Comparison of ENCODE assay signal across 8 cellular contexts in the genomic region with DNA sequence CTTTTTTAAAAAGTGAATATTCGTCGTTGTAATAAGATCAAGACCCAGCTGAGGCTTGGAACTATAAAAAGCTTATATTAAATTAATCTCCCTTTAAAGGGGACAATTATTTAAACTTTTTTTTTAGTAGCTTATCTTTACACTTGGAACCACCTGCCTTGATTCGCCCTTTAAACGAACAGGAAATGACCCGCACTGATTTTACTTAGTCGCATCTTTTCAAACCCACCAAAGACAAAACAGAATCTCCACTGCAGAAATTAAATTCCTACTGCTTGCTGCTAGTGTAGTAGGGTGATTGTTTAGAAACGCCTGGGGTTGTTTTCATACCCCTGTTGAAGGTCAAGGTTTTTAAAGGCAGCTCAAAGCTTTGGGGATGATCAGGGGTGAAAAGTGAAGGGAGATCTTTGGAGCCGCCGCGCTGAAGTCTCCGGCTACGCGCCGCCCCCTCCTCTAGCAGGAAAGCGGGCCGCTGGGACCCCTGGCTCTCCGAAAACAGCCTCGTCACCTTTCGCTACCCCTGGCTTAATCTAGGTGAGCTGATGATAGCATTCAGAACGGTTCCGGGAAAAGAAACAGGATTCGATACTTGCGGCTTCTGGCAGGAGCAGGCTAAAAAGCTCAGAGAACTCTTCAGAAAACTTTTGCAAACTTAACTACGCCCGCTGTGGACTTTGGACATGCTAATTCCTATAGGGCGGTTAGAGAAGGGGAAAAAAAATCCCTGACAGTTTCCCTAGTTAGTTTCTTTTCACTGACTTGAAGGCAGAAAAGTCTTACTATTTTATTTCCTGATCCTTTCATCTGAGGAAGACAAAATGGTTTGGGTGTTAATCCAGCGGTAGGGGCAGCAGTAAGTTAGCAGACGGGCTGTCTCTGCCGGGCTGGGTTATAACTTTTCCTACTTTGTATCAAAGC.
DNase-seq lines count a peak whose midpoint lies in the region; ATAC-seq, FAIRE-seq and TF ChIP-seq lines count a peak whose summit lies in the region.

No MANE protein-coding gene starts in this region.

- H3K4me3 ChIP-seq in A549 (peak overlapping the region; percentile 72), iPS-20b (ENCODE audit: low read length) (peak overlapping the region; percentile 59)

- H3K27ac ChIP-seq in A549 (peak overlapping the region; percentile 93 to 100), iPS-20b (ENCODE audit: low read length) (no peak overlapping the region)

- peaks cover 96% of the 10 kb centered on the region for H3K27me3 ChIP-seq in iPS-20b (ENCODE audit: insufficient read depth, low read length)

- POLR2A ChIA-PET in A549 (lab: Yijun Ruan, JAX) = interaction anchor here (0.5 to 4.9 kb wide), 8 partner anchors 50 to 1188 kb away, joined by 3 to 70 read pairs (median 5); no protein-coding TSS in a partner anchor

- no peak for FAIRE-seq in A549 (lab: Jason Lieb, UNC)

- H3K27ac Mint-ChIP-seq in activated T-helper 17 cell treated with anti-CD3 and anti-CD28 coated beads, Interleukin-2, amount 50 U/mL, for 72 hours = peak overlapping the region; percentile 100
- peak overlapping the region; percentile 100 for H3K27ac Mint-ChIP-seq in stimulated activated naive B cell treated with anti-CD40 and anti-IgM and Interleukin-4, amounts not matched to agents 10 μg/mL and 1 μg/mL and 100 μg/mL, for 72 hours

- TF ChIP-seq POLR2A in A549 (IDR thresholded peaks at IDR 0.05; ENCODE audit: low read length) = no peak

- CTCF ChIA-PET in A549 (lab: Yijun Ruan, JAX) = interaction anchor here (0.7 to 7.3 kb wide), 8 partner anchors 40 to 1054 kb away, joined by 3 to 46 read pairs (median 4); no protein-coding TSS in a partner anchor

- H3K27me3 Mint-ChIP-seq in activated T-helper 17 cell treated with anti-CD3 and anti-CD28 coated beads, Interleukin-2, amount 50 U/mL, for 72 hours = no peaks in the 10 kb centered on the region
- peaks cover 0 to 4% of the 10 kb centered on the region in 2 donors for H3K27me3 Mint-ChIP-seq in stimulated activated naive B cell treated with anti-CD40 and anti-IgM and Interleukin-4, amounts not matched to agents 10 μg/mL and 1 μg/mL and 100 μg/mL, for 72 hours

- H3K4me1 Mint-ChIP-seq in activated T-helper 17 cell treated with anti-CD3 and anti-CD28 coated beads, Interleukin-2, amount 50 U/mL, for 72 hours = peaks cover 25% of the 10 kb centered on the region
- peaks cover 30 to 50% of the 10 kb centered on the region in 2 donors for H3K4me1 Mint-ChIP-seq in stimulated activated naive B cell treated with anti-CD40 and anti-IgM and Interleukin-4, amounts not matched to agents 10 μg/mL and 1 μg/mL and 100 μg/mL, for 72 hours

- no peak for TF ChIP-seq EP300 in A549 (IDR thresholded peaks at IDR 0.05)

- peak overlapping the region; percentile 94 for H3K4me2 ChIP-seq in A549

- under 1% methylated on average over 20 of the region's 29 CpGs for WGBS in A549 (ENCODE audit: missing lambda C conversion rate)

- TF ChIP-seq CTCF in A549 (IDR thresholded peaks at IDR 0.05) = no peak

- ATAC-seq in A549 (no peak), HG02852 (IDR thresholded peaks at IDR 0.05; ENCODE audit: unreplicated experiment) (no peak)
- no peak for ATAC-seq in activated T-helper 17 cell treated with anti-CD3 and anti-CD28 coated beads, Interleukin-2, amount 50 U/mL, for 72 hours (replicated peaks)
- ATAC-seq in stimulated activated naive B cell treated with anti-CD40 and anti-IgM and Interleukin-4, amounts not matched to agents 10 μg/mL and 1 μg/mL and 100 μg/mL, for 72 hours (replicated peaks) = no peak

- H3K36me3 ChIP-seq in iPS-20b (ENCODE audit: insufficient read depth, low read depth, low read length) = no peaks in the 10 kb centered on the region

- no peak overlapping the region for H3K9ac ChIP-seq in iPS-20b (ENCODE audit: low read depth, low read length)

- no peak; a peak in 1 of 5 replicates for TF ChIP-seq RAD21 in A549 (conservative IDR thresholded peaks at IDR 0.05 in 1 of 2, IDR thresholded peaks at IDR 0.05 in 1 of 2)

- H3K9me3 ChIP-seq in A549 (no peaks in the 10 kb centered on the region), iPS-20b (ENCODE audit: insufficient read depth, low read depth, low read length) (no peaks in the 10 kb centered on the region)

- peaks cover 79% of the 10 kb centered on the region for H3K36me3 Mint-ChIP-seq in activated T-helper 17 cell treated with anti-CD3 and anti-CD28 coated beads, Interleukin-2, amount 50 U/mL, for 72 hours (ENCODE audit: low read depth)
- peaks cover 42 to 51% of the 10 kb centered on the region in 2 donors for H3K36me3 Mint-ChIP-seq in stimulated activated naive B cell treated with anti-CD40 and anti-IgM and Interleukin-4, amounts not matched to agents 10 μg/mL and 1 μg/mL and 100 μg/mL, for 72 hours

- DNase-seq in A549 (ENCODE audit: low read depth in 1 of 2, low spot score in 1 of 2) = no peak
- DNase-seq in HK-2 (ENCODE audit: unreplicated experiment) = peak; percentile 14
- no peak for DNase-seq in stimulated activated naive B cell treated with anti-CD40 and anti-IgM and Interleukin-4, amounts not matched to agents 10 μg/mL and 1 μg/mL and 100 μg/mL, for 72 hours
- DNase-seq in NCI-H2029 treated with DMSO at 0.1 percent for 48 hours (lab: John Stamatoyannopoulos, UW) = no peak
- no peak for DNase-seq in NCI-H2107 treated with DMSO at 0.1 percent for 48 hours (lab: John Stamatoyannopoulos, UW; ENCODE audit: unreplicated experiment)

- H3K4me1 ChIP-seq in A549 (peaks cover 38% of the 10 kb centered on the region), iPS-20b (ENCODE audit: insufficient read depth, low read length) (peaks cover 23% of the 10 kb centered on the region)

- H3K4me3 Mint-ChIP-seq in activated T-helper 17 cell treated with anti-CD3 and anti-CD28 coated beads, Interleukin-2, amount 50 U/mL, for 72 hours = peak overlapping the region; percentile 95
- peak overlapping the region; percentile 94 to 100 for H3K4me3 Mint-ChIP-seq in stimulated activated naive B cell treated with anti-CD40 and anti-IgM and Interleukin-4, amounts not matched to agents 10 μg/mL and 1 μg/mL and 100 μg/mL, for 72 hours

- no peaks in the 10 kb centered on the region for H3K9me3 Mint-ChIP-seq in activated T-helper 17 cell treated with anti-CD3 and anti-CD28 coated beads, Interleukin-2, amount 50 U/mL, for 72 hours
- no peaks in the 10 kb centered on the region for H3K9me3 Mint-ChIP-seq in stimulated activated naive B cell treated with anti-CD40 and anti-IgM and Interleukin-4, amounts not matched to agents 10 μg/mL and 1 μg/mL and 100 μg/mL, for 72 hours

TF ChIP-seq in A549, 52 proteins besides CTCF, POLR2A, EP300 and RAD21 (continues in another document):
- TF ChIP-seq, protein P1, sequence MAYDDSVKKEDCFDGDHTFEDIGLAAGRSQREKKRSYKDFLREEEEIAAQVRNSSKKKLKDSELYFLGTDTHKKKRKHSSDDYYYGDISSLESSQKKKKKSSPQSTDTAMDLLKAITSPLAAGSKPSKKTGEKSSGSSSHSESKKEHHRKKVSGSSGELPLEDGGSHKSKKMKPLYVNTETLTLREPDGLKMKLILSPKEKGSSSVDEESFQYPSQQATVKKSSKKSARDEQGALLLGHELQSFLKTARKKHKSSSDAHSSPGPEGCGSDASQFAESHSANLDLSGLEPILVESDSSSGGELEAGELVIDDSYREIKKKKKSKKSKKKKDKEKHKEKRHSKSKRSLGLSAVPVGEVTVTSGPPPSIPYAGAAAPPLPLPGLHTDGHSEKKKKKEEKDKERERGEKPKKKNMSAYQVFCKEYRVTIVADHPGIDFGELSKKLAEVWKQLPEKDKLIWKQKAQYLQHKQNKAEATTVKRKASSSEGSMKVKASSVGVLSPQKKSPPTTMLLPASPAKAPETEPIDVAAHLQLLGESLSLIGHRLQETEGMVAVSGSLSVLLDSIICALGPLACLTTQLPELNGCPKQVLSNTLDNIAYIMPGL (CRISPR knock-in tag; IDR thresholded peaks at IDR 0.05; ENCODE audit: borderline replicate concordance) = no peak
- TF ChIP-seq CHD2 (IDR thresholded peaks at IDR 0.05; ENCODE audit: low read length, partially characterized antibody) = no peak
- TF ChIP-seq FOSB (CRISPR knock-in tag; IDR thresholded peaks at IDR 0.05) = no peak
- TF ChIP-seq, protein P2, sequence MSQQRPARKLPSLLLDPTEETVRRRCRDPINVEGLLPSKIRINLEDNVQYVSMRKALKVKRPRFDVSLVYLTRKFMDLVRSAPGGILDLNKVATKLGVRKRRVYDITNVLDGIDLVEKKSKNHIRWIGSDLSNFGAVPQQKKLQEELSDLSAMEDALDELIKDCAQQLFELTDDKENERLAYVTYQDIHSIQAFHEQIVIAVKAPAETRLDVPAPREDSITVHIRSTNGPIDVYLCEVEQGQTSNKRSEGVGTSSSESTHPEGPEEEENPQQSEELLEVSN (IDR thresholded peaks at IDR 0.05; ENCODE audit: borderline replicate concordance, low read depth) = no peak
- TF ChIP-seq NPAS2 (CRISPR knock-in tag; IDR thresholded peaks at IDR 0.05; ENCODE audit: borderline replicate concordance) = no peak
- TF ChIP-seq, protein P3, sequence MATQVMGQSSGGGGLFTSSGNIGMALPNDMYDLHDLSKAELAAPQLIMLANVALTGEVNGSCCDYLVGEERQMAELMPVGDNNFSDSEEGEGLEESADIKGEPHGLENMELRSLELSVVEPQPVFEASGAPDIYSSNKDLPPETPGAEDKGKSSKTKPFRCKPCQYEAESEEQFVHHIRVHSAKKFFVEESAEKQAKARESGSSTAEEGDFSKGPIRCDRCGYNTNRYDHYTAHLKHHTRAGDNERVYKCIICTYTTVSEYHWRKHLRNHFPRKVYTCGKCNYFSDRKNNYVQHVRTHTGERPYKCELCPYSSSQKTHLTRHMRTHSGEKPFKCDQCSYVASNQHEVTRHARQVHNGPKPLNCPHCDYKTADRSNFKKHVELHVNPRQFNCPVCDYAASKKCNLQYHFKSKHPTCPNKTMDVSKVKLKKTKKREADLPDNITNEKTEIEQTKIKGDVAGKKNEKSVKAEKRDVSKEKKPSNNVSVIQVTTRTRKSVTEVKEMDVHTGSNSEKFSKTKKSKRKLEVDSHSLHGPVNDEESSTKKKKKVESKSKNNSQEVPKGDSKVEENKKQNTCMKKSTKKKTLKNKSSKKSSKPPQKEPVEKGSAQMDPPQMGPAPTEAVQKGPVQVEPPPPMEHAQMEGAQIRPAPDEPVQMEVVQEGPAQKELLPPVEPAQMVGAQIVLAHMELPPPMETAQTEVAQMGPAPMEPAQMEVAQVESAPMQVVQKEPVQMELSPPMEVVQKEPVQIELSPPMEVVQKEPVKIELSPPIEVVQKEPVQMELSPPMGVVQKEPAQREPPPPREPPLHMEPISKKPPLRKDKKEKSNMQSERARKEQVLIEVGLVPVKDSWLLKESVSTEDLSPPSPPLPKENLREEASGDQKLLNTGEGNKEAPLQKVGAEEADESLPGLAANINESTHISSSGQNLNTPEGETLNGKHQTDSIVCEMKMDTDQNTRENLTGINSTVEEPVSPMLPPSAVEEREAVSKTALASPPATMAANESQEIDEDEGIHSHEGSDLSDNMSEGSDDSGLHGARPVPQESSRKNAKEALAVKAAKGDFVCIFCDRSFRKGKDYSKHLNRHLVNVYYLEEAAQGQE (IDR thresholded peaks at IDR 0.05) = no peak
- TF ChIP-seq JUNB (IDR thresholded peaks at IDR 0.05) = no peak
- no peak for TF ChIP-seq CHD4 (IDR thresholded peaks at IDR 0.05; ENCODE audit: borderline replicate concordance)
- TF ChIP-seq SREBF2 (IDR thresholded peaks at IDR 0.05) = no peak
